ENCODE assay signal across 8 cellular contexts in genomic region chr6:53956068-53956711, GRCh38.
DNase-seq lines count a peak whose midpoint lies in the region; ATAC-seq and TF ChIP-seq lines count a peak whose summit lies in the region.

No MANE protein-coding gene starts in this region.

- no peak overlapping the region for H2BK15ac ChIP-seq in mesenchymal stem cell (ENCODE audit: low read depth, poor library complexity, severe bottlenecking)

- intact Hi-C loops in activated T-helper 2 cell treated with anti-CD3 and anti-CD28 coated beads, Interferon-gamma antibody, Interleukin-2, Interleukin-4, amounts not matched to agents 10 μg/mL and 5 μg/mL and 100 μg/mL, durations not matched to agents 14 hours and 24 hours and 36 hours (cut with micrococcal nuclease), result loop anchor here (5.0 to 10.0 kb wide), 2 partner anchors 161 to 239 kb away; partner anchors contain the start of gene LRRC1

- no peak overlapping the region for H4K8ac ChIP-seq in mesenchymal stem cell (ENCODE audit: low read length)

- H3K4me1 Mint-ChIP-seq in activated T-helper 2 cell treated with anti-CD3 and anti-CD28 coated beads, Interferon-gamma antibody, Interleukin-2, Interleukin-4, amounts not matched to agents 10 μg/mL and 5 μg/mL and 100 μg/mL, durations not matched to agents 14 hours and 24 hours and 36 hours (ENCODE audit: low read depth), result no peaks in the 10 kb centered on the region

- no peak overlapping the region for H3K18ac ChIP-seq in mesenchymal stem cell (ENCODE audit: low read depth in 1 of 2, low read length in 2 of 2)

- no peaks in the 10 kb centered on the region for H3K79me2 ChIP-seq in Loucy (ENCODE audit: insufficient read depth, low read length)

- TF ChIP-seq CTCF in Loucy (conservative IDR thresholded peaks at IDR 0.05; ENCODE audit: low read length), result peak; percentile 78
- peak; percentile 77 for TF ChIP-seq CTCF in RWPE1 (conservative IDR thresholded peaks at IDR 0.05; ENCODE audit: low read depth)
- peak; percentile 94 for TF ChIP-seq CTCF in epithelial cell of esophagus (IDR thresholded peaks at IDR 0.05; ENCODE audit: insufficient read depth, low read depth, low read length, missing control alignments)

- no peak overlapping the region for H2BK120ac ChIP-seq in mesenchymal stem cell (ENCODE audit: low read depth, low read length)

- WGBS in mesenchymal stem cell, result 25% methylated on average over 6 of the region's 6 CpGs

- peak; percentile 65 for ATAC-seq in GM21737 (IDR thresholded peaks at IDR 0.05; ENCODE audit: unreplicated experiment)

- no peak overlapping the region for H3K4me3 Mint-ChIP-seq in activated T-helper 2 cell treated with anti-CD3 and anti-CD28 coated beads, Interferon-gamma antibody, Interleukin-2, Interleukin-4, amounts not matched to agents 10 μg/mL and 5 μg/mL and 100 μg/mL, durations not matched to agents 14 hours and 24 hours and 36 hours (ENCODE audit: low read depth)

- no peak overlapping the region for H2BK12ac ChIP-seq in mesenchymal stem cell (ENCODE audit: low read length in 2 of 2)

- H3K27me3 ChIP-seq in Loucy (ENCODE audit: insufficient read depth, low read length, poor library complexity, severe bottlenecking) (no peaks in the 10 kb centered on the region), mesenchymal stem cell (ENCODE audit: control insufficient read depth in 1 of 2, insufficient read depth in 1 of 2, low read length in 2 of 2) (peaks cover 0 to 14% of the 10 kb centered on the region in 2 experiments)

- H3K23ac ChIP-seq in mesenchymal stem cell (ENCODE audit: low read length in 2 of 2), result no peak overlapping the region

- H3K9ac ChIP-seq in Loucy (ENCODE audit: low read depth, low read length, poor library complexity, severe bottlenecking), result no peak overlapping the region
- H3K9ac ChIP-seq in mesenchymal stem cell (ENCODE audit: low read length), result no peak overlapping the region

- no peak overlapping the region for H3K27ac Mint-ChIP-seq in activated T-helper 2 cell treated with anti-CD3 and anti-CD28 coated beads, Interferon-gamma antibody, Interleukin-2, Interleukin-4, amounts not matched to agents 10 μg/mL and 5 μg/mL and 100 μg/mL, durations not matched to agents 14 hours and 24 hours and 36 hours

- peak overlapping the region; percentile 10 for H3K4me2 ChIP-seq in Loucy (ENCODE audit: low read depth, low read length, poor library complexity, severe bottlenecking)
- H3K4me2 ChIP-seq in mesenchymal stem cell (ENCODE audit: low read length, poor library complexity, severe bottlenecking), result no peak overlapping the region

- H4K91ac ChIP-seq in mesenchymal stem cell (ENCODE audit: low read length), result peak overlapping the region; percentile 18

- DNase-seq in GDM1 (lab: John Stamatoyannopoulos, UW), result peak; percentile 75
- DNase-seq in RWPE1 (ENCODE audit: low spot score), result peak; percentile 70
- DNase-seq in epithelial cell of esophagus (ENCODE audit: low read depth), result peak; percentile 80
- DNase-seq in mesenchymal stem cell, result peak; percentile 73
- DNase-seq in activated T-helper 2 cell treated with anti-CD3 and anti-CD28 coated beads, Interferon-gamma antibody, Interleukin-2, Interleukin-4, amounts not matched to agents 10 μg/mL and 5 μg/mL and 100 μg/mL, durations not matched to agents 14 hours and 24 hours and 36 hours (ENCODE audit: low spot score), result no peak
- no peak for DNase-seq in activated naive CD4-positive, alpha-beta T cell (lab: John Stamatoyannopoulos, UW)

- no peak overlapping the region for H3K4ac ChIP-seq in mesenchymal stem cell (ENCODE audit: low read depth in 1 of 2, low read length in 2 of 2)

- H3K9me2 ChIP-seq in Loucy (replicated peaks; ENCODE audit: low read depth, low read length), result no peaks in the 10 kb centered on the region

- no peak overlapping the region for H3K14ac ChIP-seq in mesenchymal stem cell (ENCODE audit: low read length in 2 of 2)

- no peak overlapping the region for H2AK5ac ChIP-seq in mesenchymal stem cell (ENCODE audit: low read length, severe bottlenecking)

- peak overlapping the region; percentile 89 for H2AFZ ChIP-seq in Loucy (ENCODE audit: low read length)
- no peak overlapping the region for H2AFZ ChIP-seq in mesenchymal stem cell (ENCODE audit: low read depth, low read length)

- no peaks in the 10 kb centered on the region for H3K79me1 ChIP-seq in mesenchymal stem cell (replicated peaks; ENCODE audit: low read length, poor library complexity, severe bottlenecking)

- H3F3A ChIP-seq in Loucy (ENCODE audit: low read depth), result no peaks in the 10 kb centered on the region

- H3K27me3 Mint-ChIP-seq in activated T-helper 2 cell treated with anti-CD3 and anti-CD28 coated beads, Interferon-gamma antibody, Interleukin-2, Interleukin-4, amounts not matched to agents 10 μg/mL and 5 μg/mL and 100 μg/mL, durations not matched to agents 14 hours and 24 hours and 36 hours (ENCODE audit: low read depth), result peaks cover 11% of the 10 kb centered on the region

- H3K27ac ChIP-seq in RWPE1 (no peak overlapping the region), mesenchymal stem cell (ENCODE audit: low read length, poor library complexity, severe bottlenecking) (no peak overlapping the region)

- no peak overlapping the region for H2BK5ac ChIP-seq in mesenchymal stem cell (ENCODE audit: low read depth, low read length, poor library complexity, severe bottlenecking)

- no peaks in the 10 kb centered on the region for H4K20me1 ChIP-seq in Loucy (ENCODE audit: insufficient read depth, low read length, poor library complexity, severe bottlenecking)

- no peaks in the 10 kb centered on the region for H3K36me3 Mint-ChIP-seq in activated T-helper 2 cell treated with anti-CD3 and anti-CD28 coated beads, Interferon-gamma antibody, Interleukin-2, Interleukin-4, amounts not matched to agents 10 μg/mL and 5 μg/mL and 100 μg/mL, durations not matched to agents 14 hours and 24 hours and 36 hours (ENCODE audit: low read depth)

- H3K4me3 ChIP-seq in Loucy (ENCODE audit: low read length, poor library complexity, severe bottlenecking) (no peak overlapping the region), epithelial cell of esophagus (ENCODE audit: low read length) (no peak overlapping the region), mesenchymal stem cell (ENCODE audit: insufficient read depth in 1 of 2, low read depth in 1 of 2, low read length in 2 of 2) (no peak overlapping the region)

- CTCF ChIA-PET in RWPE1 (lab: Yijun Ruan, JAX), result interaction anchor here (0.5 to 6.2 kb wide), 23 partner anchors 11 to 1079 kb away, joined by 3 to 98 read pairs (median 5); partner anchors contain the start of gene LRRC1

- H3K9me3 ChIP-seq in Loucy (ENCODE audit: insufficient read depth, low read depth, low read length) (no peaks in the 10 kb centered on the region), mesenchymal stem cell (ENCODE audit: control insufficient read depth, low read length) (peaks cover 3% of the 10 kb centered on the region)

- POLR2A ChIA-PET in RWPE1 (lab: Yijun Ruan, JAX; ENCODE audit: low non-redundant PET), result interaction anchor here (1.6 kb wide), 1 partner anchor 162 kb away, joined by 10 read pairs; the partner anchor contains the start of gene LRRC1

- H3K36me3 ChIP-seq in Loucy (ENCODE audit: insufficient read depth, low read length), result no peaks in the 10 kb centered on the region
- no peaks in the 10 kb centered on the region for H3K36me3 ChIP-seq in mesenchymal stem cell (ENCODE audit: control insufficient read depth in 1 of 2, insufficient read depth in 2 of 2, low read depth in 1 of 2, low read length in 2 of 2)

- no peaks in the 10 kb centered on the region for H3K4me1 ChIP-seq in Loucy (ENCODE audit: insufficient read depth, low read length, poor library complexity, severe bottlenecking)
- H3K4me1 ChIP-seq in mesenchymal stem cell (ENCODE audit: control insufficient read depth, insufficient read depth, low read depth, low read length), result peaks cover 3% of the 10 kb centered on the region

- no peaks in the 10 kb centered on the region for H3K9me3 Mint-ChIP-seq in activated T-helper 2 cell treated with anti-CD3 and anti-CD28 coated beads, Interferon-gamma antibody, Interleukin-2, Interleukin-4, amounts not matched to agents 10 μg/mL and 5 μg/mL and 100 μg/mL, durations not matched to agents 14 hours and 24 hours and 36 hours

Comparison
In these comparisons a context has a peak if more than half of its experiments do, and no peak if none do; other contexts are left out.
1. DNase-seq: peak in GDM1 (single experiment), RWPE1 (single experiment), epithelial cell of esophagus (single experiment) and mesenchymal stem cell (single experiment); none in activated T-helper 2 cell treated with anti-CD3 and anti-CD28 coated beads, Interferon-gamma antibody, Interleukin-2, Interleukin-4, amounts not matched to agents 10 μg/mL and 5 μg/mL and 100 μg/mL, durations not matched to agents 14 hours and 24 hours and 36 hours (single experiment) and activated naive CD4-positive, alpha-beta T cell (0 of 4).
2. Peak in every context shown above with its lines, with median percentiles within 50 percentile points of each other: CTCF ChIP-seq.